ENCODE assay signal across 8 cellular contexts in the genomic region with DNA sequence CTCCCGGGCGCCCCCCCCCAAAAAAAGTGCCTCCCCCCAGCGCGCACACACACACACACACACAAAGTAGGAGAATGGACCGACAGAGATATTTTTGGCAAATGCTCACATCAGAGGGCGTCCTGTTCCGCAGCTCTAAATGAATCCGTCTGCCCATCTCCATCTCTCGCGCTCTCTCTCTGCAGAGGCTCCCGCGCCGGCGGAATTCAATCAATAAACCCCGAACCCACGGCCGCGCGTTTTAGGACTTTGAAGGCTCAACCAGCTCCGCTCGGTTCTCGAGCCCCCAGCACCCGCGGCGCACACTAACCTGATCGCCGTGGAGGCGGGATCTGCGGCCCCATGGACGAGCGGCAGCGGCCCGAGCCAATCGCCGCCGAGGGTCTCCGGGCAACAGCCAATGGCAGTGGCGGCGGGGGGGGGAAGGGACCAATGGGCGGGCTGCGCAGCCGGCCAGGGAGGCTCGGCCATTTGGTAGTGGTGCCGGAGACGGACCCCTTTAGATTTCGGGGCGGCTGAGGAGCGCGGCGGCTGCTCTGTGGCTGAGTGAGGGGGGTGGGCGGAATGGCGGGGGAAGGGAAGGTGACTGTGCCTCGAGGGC. TPM values are rescaled to one million over a fixed set of nuclear protein-coding genes. Genes with fewer than 3 reads are reported as not detected.
DNase-seq lines count a peak whose midpoint lies in the region; ATAC-seq and TF ChIP-seq lines count a peak whose summit lies in the region.

A gene (minus strand): TSS at position 307 of the 601 bp plus-strand sequence. CDS start 144 bp downstream, at position 163.

- peak within 1 kb of the TSS; percentile 86 for H3K27ac ChIP-seq in angular gyrus (ENCODE audit: low read depth, low read length)
- peak within 1 kb of the TSS; percentile 96 to 99 for H3K27ac ChIP-seq in uterus

- no peaks in the 10 kb centered on the region for H3K27me3 ChIP-seq in uterus

- H3K9me3 ChIP-seq in uterus, result no peaks in the 10 kb centered on the region

- H3K4me1 ChIP-seq in uterus, result no peaks in the 10 kb centered on the region

- ATAC-seq in HG02840 (IDR thresholded peaks at IDR 0.05; ENCODE audit: low FRiP score, unreplicated experiment), result peak; percentile 57
- ATAC-seq in left ventricle myocardium superior, result peak; percentile 80

- no peak for TF ChIP-seq CTCF in GM12875 (IDR thresholded peaks at IDR 0.05; ENCODE audit: borderline replicate concordance, insufficient read depth, low read depth, low read length)
- TF ChIP-seq CTCF in uterus (IDR thresholded peaks at IDR 0.05), result no peak

- H3K4me3 ChIP-seq in GM12875 (ENCODE audit: low read depth, low read length), result peak within 1 kb of the TSS; percentile 94
- H3K4me3 ChIP-seq in uterus, result peak within 1 kb of the TSS; percentile 83 to 89

- TF ChIP-seq POLR2A in uterus (IDR thresholded peaks at IDR 0.05), result peak; percentile 59 to 88

- intact Hi-C loops in left ventricle myocardium superior (cut with micrococcal nuclease), result loop anchor here (10.0 kb wide), 1 partner anchor 246 kb away; a partner anchor contains a TSS
- intact Hi-C loops in uterus (cut with DNase I; ENCODE audit: low total_unique reads), result no loop called here

- no peaks in the 10 kb centered on the region for H3K36me3 ChIP-seq in uterus

- peak; percentile 77 for DNase-seq in NCI-H1694 treated with DMSO at 0.1 percent for 48 hours (lab: John Stamatoyannopoulos, UW)
- peak; percentile 90 to 98 (median 92) for DNase-seq in T-helper 2 cell
- DNase-seq in left ventricle myocardium superior, result peak; percentile 98
- peak; percentile 95 for DNase-seq in putamen (ENCODE audit: low spot score)
- DNase-seq in uterus, result peak; percentile 96 to 98

RNA-seq across cellular contexts. Expression of the gene that starts here (rescaled TPM):
- total RNA-seq in left ventricle myocardium superior (138 TPM), uterus (100 to 1,000 TPM in 3 of 4 donors, 10 to 100 TPM in 1; 32.1 to 117 (median 105) TPM)

Comparison
In these comparisons a context has a peak if more than half of its experiments do, and no peak if none do; other contexts are left out.
1. Peak in every context shown above with its lines: DNase-seq, ATAC-seq, H3K4me3 ChIP-seq and H3K27ac ChIP-seq.